Comparison of ENCODE assay signal across 8 cellular contexts in genomic region chr4:18021720-18022571, GRCh38. TPM values are rescaled to one million over a fixed set of nuclear protein-coding genes. Genes with fewer than 3 reads are reported as not detected.
A peak's percentile ranks its signal among the peaks of the same experiment; 100 is the strongest.
DNase-seq lines count a peak whose midpoint lies in the region; ATAC-seq, FAIRE-seq and TF ChIP-seq lines count a peak whose summit lies in the region.

Gene LCORL (minus strand): TSS chr4:18021755. CDS start chr4:18021751, 4 bp downstream.

- no TSS peak for BruUV-seq in Caco-2 (replicated peaks; lab: Mats Ljungman, UMichigan)

- H3K4me1 ChIP-seq in Caco-2: no peaks in the 10 kb centered on the region

- H3K27me3 Mint-ChIP-seq in Caco-2 (ENCODE audit: insufficient read depth, unreplicated experiment): peaks cover 3% of the 10 kb centered on the region

- peak within 1 kb of the TSS; percentile 80 for H3K4me3 ChIP-seq in Caco-2 (ENCODE audit: low read depth, low read length)

- peak; percentile 91 to 94 for DNase-seq in Caco-2
- DNase-seq in HTR-8/SVneo (ENCODE audit: insufficient read length, low spot score): peak; percentile 89
- DNase-seq in NOMO-1 treated with dmso at 0.1 percent for 144 hours (lab: John Stamatoyannopoulos, UW; ENCODE audit: unreplicated experiment): peak; percentile 94
- DNase-seq in activated CD8-positive, alpha-beta memory T cell treated with anti-CD3 and anti-CD28 coated beads, Interleukin-2, amount 50 U/mL, for 24 hours (ENCODE audit: extremely low read depth): peak; percentile 68
- peak; percentile 96 for DNase-seq in mesenteric fat pad (ENCODE audit: low spot score)
- peak; percentile 71 for DNase-seq in stimulated activated CD8-positive, alpha-beta memory T cell treated with anti-CD3 and anti-CD28 coated beads, Interleukin-15, amount 100 ng/mL, for 24 hours (ENCODE audit: low read depth)

- FAIRE-seq in HTR-8/SVneo (lab: Jason Lieb, UNC): peak; percentile 68

- peak within 1 kb of the TSS; percentile 87 for H3K27ac Mint-ChIP-seq in Caco-2 (ENCODE audit: unreplicated experiment)

- no peaks in the 10 kb centered on the region for H3K27me3 ChIP-seq in Caco-2 (replicated peaks; ENCODE audit: control insufficient read depth, insufficient read depth, low read length)

- peak within 1 kb of the TSS; percentile 97 for H3K4me3 Mint-ChIP-seq in Caco-2 (ENCODE audit: unreplicated experiment)

- CTCF ChIA-PET in Caco-2 (lab: Charles Lee): interaction anchor here (0.7 kb wide), 1 partner anchor 205 kb away, joined by 3 read pairs; no protein-coding TSS in a partner anchor

- in situ Hi-C loops in endometrial microvascular endothelial cells (cut with HindIII; ENCODE audit: inconsistent ontology term, low pct_unique_long_range_greater_than_20kb, low sequenced_read_pairs): no loop called here

- H3K9me3 Mint-ChIP-seq in Caco-2 (ENCODE audit: unreplicated experiment): no peaks in the 10 kb centered on the region

- intact Hi-C loops in Caco-2 (cut with micrococcal nuclease; ENCODE audit: unreplicated experiment): loop anchor here (1.0 to 5.0 kb wide), 5 partner anchors 49 to 445 kb away; partner anchors contain the start of genes DCAF16, LAP3 and NCAPG

- H3K36me3 ChIP-seq in Caco-2 (ENCODE audit: control insufficient read depth, insufficient read depth, low read length): no peaks in the 10 kb centered on the region

- ATAC-seq in GM21367 (IDR thresholded peaks at IDR 0.05; ENCODE audit: unreplicated experiment): peak; percentile 72

- H3K9me3 ChIP-seq in Caco-2: no peaks in the 10 kb centered on the region

- TF ChIP-seq CTCF in Caco-2 (IDR thresholded peaks at IDR 0.05; ENCODE audit: insufficient read depth in 1 of 2, low read depth in 1 of 2, low read length in 1 of 2, severe bottlenecking in 1 of 2, unreplicated experiment in 1 of 2): no peak

- peaks cover 11% of the 10 kb centered on the region for H3K36me3 Mint-ChIP-seq in Caco-2 (ENCODE audit: insufficient read depth, unreplicated experiment)

- H3K4me1 Mint-ChIP-seq in Caco-2 (ENCODE audit: low read depth, unreplicated experiment): peaks cover 8% of the 10 kb centered on the region

- POLR2A ChIA-PET in Caco-2 (lab: Charles Lee): interaction anchor here (1.3 kb wide), 1 partner anchor 212 kb away, joined by 4 read pairs; the partner anchor contains the start of genes DCAF16 and NCAPG

RNA-seq across cellular contexts. Expression of gene LCORL, which starts in this region (rescaled TPM):
- total RNA-seq in Caco-2 (2022) (9.3 and 11.3 TPM in 2 replicates), endometrial microvascular endothelial cells (ENCODE audit: inconsistent ontology term) (18.0 TPM), mesenteric fat pad (10.0 TPM)

Comparison
In these comparisons a context has a peak if more than half of its experiments do, and no peak if none do; other contexts are left out.
1. Peak in every context shown above with its lines: DNase-seq, ATAC-seq and H3K4me3 ChIP-seq.